1 cellular context compared by ENCODE assay signal in the genomic region with DNA sequence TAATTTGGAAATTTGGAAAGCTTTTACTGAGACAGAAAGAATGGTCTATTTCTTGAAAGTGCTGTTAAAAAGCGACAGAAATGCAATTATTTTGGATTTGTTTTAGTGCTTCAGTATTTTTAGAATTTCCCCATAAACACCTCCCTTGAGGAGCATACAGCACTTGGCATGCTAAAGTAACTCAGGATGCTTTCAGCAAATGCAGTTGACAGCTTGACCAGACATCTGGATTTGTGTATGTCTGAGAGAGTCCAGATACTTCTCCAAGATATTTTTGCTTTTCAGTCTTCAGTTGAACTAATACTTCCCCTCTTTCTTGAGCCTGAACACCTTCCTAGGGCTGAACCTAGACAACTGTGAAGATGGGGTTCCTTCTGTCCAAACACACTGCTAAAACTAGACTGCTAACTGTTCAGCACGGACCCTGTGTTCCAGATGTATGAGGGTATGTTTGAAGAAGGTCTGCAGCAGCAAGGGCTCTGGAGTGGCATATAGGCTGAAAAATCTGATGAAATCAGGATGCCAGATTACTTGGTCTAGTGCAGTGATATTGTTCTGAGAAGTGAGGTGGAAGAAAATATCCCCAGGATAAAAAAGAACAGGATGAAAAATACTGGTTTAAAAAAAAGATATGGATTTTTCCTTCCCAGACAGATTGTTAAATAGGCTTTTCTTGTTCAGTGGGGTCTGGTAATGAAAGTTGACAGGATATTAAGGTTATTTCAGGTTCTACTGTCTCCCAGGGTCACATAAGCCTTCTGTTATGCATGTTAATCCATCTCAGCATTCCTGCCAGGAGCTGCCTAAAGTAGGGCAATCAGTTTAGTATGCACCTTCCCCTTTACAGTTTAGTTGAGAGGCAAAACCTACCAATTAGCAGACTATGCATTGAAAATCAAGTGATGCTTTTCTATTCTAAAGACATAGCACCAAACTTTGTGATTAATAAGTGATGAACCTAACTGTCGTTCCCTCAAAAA.
TF ChIP-seq lines count a peak whose summit lies in the region.

No MANE protein-coding gene starts in this region.

TF ChIP-seq in A549, 52 proteins besides CTCF, POLR2A, EP300 and RAD21:
- TF ChIP-seq, protein P1, sequence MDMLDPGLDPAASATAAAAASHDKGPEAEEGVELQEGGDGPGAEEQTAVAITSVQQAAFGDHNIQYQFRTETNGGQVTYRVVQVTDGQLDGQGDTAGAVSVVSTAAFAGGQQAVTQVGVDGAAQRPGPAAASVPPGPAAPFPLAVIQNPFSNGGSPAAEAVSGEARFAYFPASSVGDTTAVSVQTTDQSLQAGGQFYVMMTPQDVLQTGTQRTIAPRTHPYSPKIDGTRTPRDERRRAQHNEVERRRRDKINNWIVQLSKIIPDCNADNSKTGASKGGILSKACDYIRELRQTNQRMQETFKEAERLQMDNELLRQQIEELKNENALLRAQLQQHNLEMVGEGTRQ (IDR thresholded peaks at IDR 0.05), result no peak
- TF ChIP-seq ESRRA (IDR thresholded peaks at IDR 0.05; ENCODE audit: borderline replicate concordance, low read length), result no peak
- no peak for TF ChIP-seq TP53 (CRISPR knock-in tag; IDR thresholded peaks at IDR 0.05)
- no peak for TF ChIP-seq HOXB13 (CRISPR knock-in tag; IDR thresholded peaks at IDR 0.05; ENCODE audit: low read depth)
- TF ChIP-seq, protein P2, sequence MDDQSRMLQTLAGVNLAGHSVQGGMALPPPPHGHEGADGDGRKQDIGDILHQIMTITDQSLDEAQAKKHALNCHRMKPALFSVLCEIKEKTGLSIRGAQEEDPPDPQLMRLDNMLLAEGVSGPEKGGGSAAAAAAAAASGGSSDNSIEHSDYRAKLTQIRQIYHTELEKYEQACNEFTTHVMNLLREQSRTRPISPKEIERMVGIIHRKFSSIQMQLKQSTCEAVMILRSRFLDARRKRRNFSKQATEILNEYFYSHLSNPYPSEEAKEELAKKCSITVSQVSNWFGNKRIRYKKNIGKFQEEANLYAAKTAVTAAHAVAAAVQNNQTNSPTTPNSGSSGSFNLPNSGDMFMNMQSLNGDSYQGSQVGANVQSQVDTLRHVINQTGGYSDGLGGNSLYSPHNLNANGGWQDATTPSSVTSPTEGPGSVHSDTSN (IDR thresholded peaks at IDR 0.05), result no peak
- no peak for TF ChIP-seq HEYL (CRISPR knock-in tag; IDR thresholded peaks at IDR 0.05)
- TF ChIP-seq KDM5A (IDR thresholded peaks at IDR 0.05), result no peak
- no peak for TF ChIP-seq EHMT2 (IDR thresholded peaks at IDR 0.05; ENCODE audit: low read depth)
- TF ChIP-seq, protein P3, sequence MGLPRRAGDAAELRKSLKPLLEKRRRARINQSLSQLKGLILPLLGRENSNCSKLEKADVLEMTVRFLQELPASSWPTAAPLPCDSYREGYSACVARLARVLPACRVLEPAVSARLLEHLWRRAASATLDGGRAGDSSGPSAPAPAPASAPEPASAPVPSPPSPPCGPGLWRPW (IDR thresholded peaks at IDR 0.05), result no peak
- no peak for TF ChIP-seq EHF (CRISPR knock-in tag; IDR thresholded peaks at IDR 0.05)
- TF ChIP-seq HDAC2 (IDR thresholded peaks at IDR 0.05), result no peak
- TF ChIP-seq CHD4 (IDR thresholded peaks at IDR 0.05; ENCODE audit: borderline replicate concordance), result no peak
- TF ChIP-seq SMC3 (IDR thresholded peaks at IDR 0.05), result no peak
- no peak for TF ChIP-seq FOSL2 (IDR thresholded peaks at IDR 0.05)
- TF ChIP-seq FOSL2 (CRISPR knock-in tag; IDR thresholded peaks at IDR 0.05), result no peak
- TF ChIP-seq PHF8 (IDR thresholded peaks at IDR 0.05; ENCODE audit: borderline replicate concordance, low read depth), result no peak
- TF ChIP-seq, protein P4, sequence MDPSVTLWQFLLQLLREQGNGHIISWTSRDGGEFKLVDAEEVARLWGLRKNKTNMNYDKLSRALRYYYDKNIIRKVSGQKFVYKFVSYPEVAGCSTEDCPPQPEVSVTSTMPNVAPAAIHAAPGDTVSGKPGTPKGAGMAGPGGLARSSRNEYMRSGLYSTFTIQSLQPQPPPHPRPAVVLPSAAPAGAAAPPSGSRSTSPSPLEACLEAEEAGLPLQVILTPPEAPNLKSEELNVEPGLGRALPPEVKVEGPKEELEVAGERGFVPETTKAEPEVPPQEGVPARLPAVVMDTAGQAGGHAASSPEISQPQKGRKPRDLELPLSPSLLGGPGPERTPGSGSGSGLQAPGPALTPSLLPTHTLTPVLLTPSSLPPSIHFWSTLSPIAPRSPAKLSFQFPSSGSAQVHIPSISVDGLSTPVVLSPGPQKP (IDR thresholded peaks at IDR 0.05; ENCODE audit: low read depth, low read length), result no peak
- no peak for TF ChIP-seq RNF2 (IDR thresholded peaks at IDR 0.05; ENCODE audit: borderline replicate concordance, low read depth)
